Comparison of ENCODE assay signal across 1 cellular context in genomic region chr3:184229424-184230080, GRCh38.
A peak's percentile ranks its signal among the peaks of the same experiment; 100 is the strongest.
TF ChIP-seq lines count a peak whose summit lies in the region.

Gene VWA5B2, plus strand, starts transcription at chr3:184229585. Its CDS starts 944 bp downstream, at chr3:184230529.

TF ChIP-seq in HepG2, 621 proteins besides CTCF, POLR2A, EP300 and RAD21 (continued from another document):
- TF ChIP-seq AFF4 (CRISPR knock-in tag; IDR thresholded peaks at IDR 0.05) (no peak), ZNF670 (CRISPR knock-in tag; IDR thresholded peaks at IDR 0.05; ENCODE audit: borderline replicate concordance) (no peak), ZFP91 (CRISPR knock-in tag; IDR thresholded peaks at IDR 0.05; ENCODE audit: borderline replicate concordance) (peak; percentile 81; the same call in 1 of the 2 replicates), SRSF1 (optimal IDR thresholded peaks at IDR 0.05; ENCODE audit: low read depth, low read length) (peak; percentile 37), ZNF674 (CRISPR knock-in tag; IDR thresholded peaks at IDR 0.05; ENCODE audit: low read depth) (no peak), KDM3A (CRISPR knock-in tag; IDR thresholded peaks at IDR 0.05; ENCODE audit: low read depth) (0 out of 2 replicates have a peak, but pooled peaks have one; percentile 32), MXI1 (IDR thresholded peaks at IDR 0.05; ENCODE audit: borderline replicate concordance, low read depth, low read length) (peak; percentile 54; the same call in 1 of the 3 replicates), THAP11 (CRISPR knock-in tag; IDR thresholded peaks at IDR 0.05) (0 out of 2 replicates have a peak, but pooled peaks have one; percentile 6), MAZ (IDR thresholded peaks at IDR 0.05; ENCODE audit: borderline replicate concordance, low read depth, low read length) (0 out of 2 replicates have a peak, but pooled peaks have one; percentile 32), MAZ (CRISPR knock-in tag; IDR thresholded peaks at IDR 0.05; ENCODE audit: low read depth) (no peak; the same call in 1 of the 2 replicates), SRY (CRISPR knock-in tag; IDR thresholded peaks at IDR 0.05) (0 out of 2 replicates have a peak, but pooled peaks have one; percentile 20), RBFOX2 (IDR thresholded peaks at IDR 0.05; ENCODE audit: low read depth, low read length) (peak; percentile 30; the same call in 1 of the 2 replicates), ZNF430 (CRISPR knock-in tag; IDR thresholded peaks at IDR 0.05) (no peak), SAP130 (CRISPR knock-in tag; IDR thresholded peaks at IDR 0.05; ENCODE audit: low read depth) (peak; percentile 44; the same call in 1 of the 2 replicates), ZNF761 (CRISPR knock-in tag; conservative IDR thresholded peaks at IDR 0.05) (no peak), ZFX (CRISPR knock-in tag; IDR thresholded peaks at IDR 0.05; ENCODE audit: low read depth) (0 out of 2 replicates have a peak, but pooled peaks have one; percentile 27), ZBTB7A (CRISPR knock-in tag; IDR thresholded peaks at IDR 0.05) (0 out of 2 replicates have a peak, but pooled peaks have one; percentile 9), PHF8 (CRISPR knock-in tag; IDR thresholded peaks at IDR 0.05) (peak; percentile 24; the same call in 1 of the 2 replicates), SALL2 (CRISPR knock-in tag; IDR thresholded peaks at IDR 0.05) (0 out of 2 replicates have a peak, but pooled peaks have one; percentile 24), TAF1 (CRISPR knock-in tag; IDR thresholded peaks at IDR 0.05) (peak; percentile 49; the same call in 1 of the 2 replicates), HNF1B (CRISPR knock-in tag; IDR thresholded peaks at IDR 0.05) (peak; percentile 29; the same call in 1 of the 2 replicates), RFX3 (CRISPR knock-in tag; IDR thresholded peaks at IDR 0.05) (no peak), ZNF136 (CRISPR knock-in tag; IDR thresholded peaks at IDR 0.05; ENCODE audit: low read depth) (no peak), MAFF (IDR thresholded peaks at IDR 0.05; ENCODE audit: low read depth, low read length) (no peak), SALL1 (CRISPR knock-in tag; IDR thresholded peaks at IDR 0.05) (peak; percentile 31; the same call in 1 of the 2 replicates), ARID4A (CRISPR knock-in tag; IDR thresholded peaks at IDR 0.05; ENCODE audit: borderline replicate concordance) (0 out of 2 replicates have a peak, but pooled peaks have one; percentile 0), RORA (CRISPR knock-in tag; IDR thresholded peaks at IDR 0.05) (no peak), GABPB1 (CRISPR knock-in tag; IDR thresholded peaks at IDR 0.05) (peak; percentile 17; the same call in 1 of the 2 replicates), ZNF768 (CRISPR knock-in tag; IDR thresholded peaks at IDR 0.05) (peak; percentile 48; the same call in 1 of the 2 replicates), YEATS2 (CRISPR knock-in tag; IDR thresholded peaks at IDR 0.05; ENCODE audit: borderline replicate concordance) (no peak), KAT8 (CRISPR knock-in tag; IDR thresholded peaks at IDR 0.05) (0 out of 2 replicates have a peak, but pooled peaks have one; percentile 12), ATF7-NPFF (CRISPR knock-in tag; IDR thresholded peaks at IDR 0.05; ENCODE audit: low read depth) (peak; percentile 22; the same call in 1 of the 2 replicates), ASH2L (IDR thresholded peaks at IDR 0.05; ENCODE audit: insufficient read length, low read depth, low read length) (no peak), ZNF329 (CRISPR knock-in tag; IDR thresholded peaks at IDR 0.05; ENCODE audit: low read depth) (peak; percentile 67; the same call in 1 of the 2 replicates), NRL (CRISPR knock-in tag; IDR thresholded peaks at IDR 0.05; ENCODE audit: borderline replicate concordance) (peak; percentile 23; the same call in 1 of the 2 replicates), HNRNPLL (IDR thresholded peaks at IDR 0.05; ENCODE audit: low read depth, low read length, poor library complexity, severe bottlenecking) (peak; percentile 35), MXD1 (CRISPR knock-in tag; IDR thresholded peaks at IDR 0.05) (0 out of 2 replicates have a peak, but pooled peaks have one; percentile 39), SIN3A (IDR thresholded peaks at IDR 0.05; ENCODE audit: borderline replicate concordance, low read depth, low read length) (no peak), HOXA3 (CRISPR knock-in tag; IDR thresholded peaks at IDR 0.05) (0 out of 2 replicates have a peak, but pooled peaks have one; percentile 27), SP4 (CRISPR knock-in tag; IDR thresholded peaks at IDR 0.05) (peak; percentile 35; the same call in 1 of the 2 replicates)
